Comparison of ENCODE assay signal across 8 cellular contexts in the genomic region with DNA sequence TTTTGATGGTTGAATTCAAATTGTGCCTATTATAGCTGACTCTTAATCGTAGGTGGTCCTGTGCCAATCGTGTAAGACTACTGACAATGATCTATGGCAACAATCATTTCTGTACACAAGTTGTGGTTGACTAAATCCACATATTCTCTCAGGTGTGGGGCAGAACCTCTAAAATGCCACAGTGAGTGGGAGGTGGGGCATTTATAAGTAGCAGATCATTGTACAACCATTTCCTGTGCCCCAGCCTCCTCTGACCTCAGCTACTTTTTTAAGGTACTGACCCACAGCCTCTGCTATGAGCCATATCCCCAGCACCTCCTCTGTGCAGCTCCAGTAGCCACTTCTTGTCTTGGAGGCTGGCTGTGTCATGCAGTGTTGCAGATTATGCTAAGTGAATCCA. TPM values are rescaled to one million over a fixed set of nuclear protein-coding genes. Genes with fewer than 3 reads are reported as not detected.
DNase-seq lines count a peak whose midpoint lies in the region; FAIRE-seq and TF ChIP-seq lines count a peak whose summit lies in the region.

No MANE protein-coding gene starts in this region.

- H2AFZ ChIP-seq in OCI-LY7 (ENCODE audit: low read length): peak overlapping the region; percentile 90; the same call in 1 of the 2 replicates
- no peak overlapping the region for H2AFZ ChIP-seq in hepatocyte

- H3K27ac ChIP-seq in OCI-LY7 (ENCODE audit: low read depth, low read length, poor library complexity, severe bottlenecking) (peak overlapping the region; percentile 92), hepatocyte (no peak overlapping the region)

- 85% methylated on average over 2 of the region's 2 CpGs for WGBS in hepatocyte (ENCODE audit: low lambda C conversion rate, missing lambda C conversion rate)

- POLR2A ChIA-PET in OCI-LY7 (lab: Charles Lee): interaction anchor here (0.6 to 6.8 kb wide), 21 partner anchors 9 to 200 kb away, joined by 3 to 114 read pairs (median 4); partner anchors contain the start of gene CD28

- H3K4me3 ChIP-seq in OCI-LY7 (ENCODE audit: low read depth, low read length, poor library complexity, severe bottlenecking): peak overlapping the region; percentile 51
- H3K4me3 ChIP-seq in hepatocyte: no peak overlapping the region

- DNase-seq in GM18507 (ENCODE audit: extremely low spot score, insufficient read length, low read depth): no peak
- peak; percentile 72 for DNase-seq in HCEC 1CT
- DNase-seq in OCI-LY7 (ENCODE audit: low spot score): peak; percentile 81
- peak; percentile 50 for DNase-seq in germinal center (ENCODE audit: low spot score)
- DNase-seq in NCI-H69 (lab: John Stamatoyannopoulos, UW): no peak
- DNase-seq in T1000 (lab: John Stamatoyannopoulos, UW): no peak
- DNase-seq in hepatocyte (ENCODE audit: low spot score): no peak
- no peak for DNase-seq in Ammon's horn (ENCODE audit: low spot score)

- FAIRE-seq in GM18507 (lab: Jason Lieb, UNC): peak; percentile 82

- CTCF ChIA-PET in OCI-LY7 (lab: Charles Lee; ENCODE audit: unreplicated experiment): interaction anchor here (0.7 to 1.5 kb wide), 4 partner anchors 9 to 16 kb away, joined by 3 to 8 read pairs (median 4); no protein-coding TSS in a partner anchor

- H3K27me3 ChIP-seq in hepatocyte: no peaks in the 10 kb centered on the region

- TF ChIP-seq CTCF in OCI-LY7 (conservative IDR thresholded peaks at IDR 0.05; ENCODE audit: low read length): no peak
- TF ChIP-seq CTCF in hepatocyte (IDR thresholded peaks at IDR 0.05; ENCODE audit: poor library complexity): no peak

- H3K36me3 ChIP-seq in OCI-LY7 (ENCODE audit: insufficient read depth, low read length) (no peaks in the 10 kb centered on the region), hepatocyte (replicated peaks; ENCODE audit: insufficient read depth, low read depth) (no peaks in the 10 kb centered on the region)

- H3K9me2 ChIP-seq in OCI-LY7 (ENCODE audit: insufficient read depth, low read length) (no peaks in the 10 kb centered on the region), hepatocyte (replicated peaks; ENCODE audit: insufficient read depth) (no peaks in the 10 kb centered on the region)

- H3K9me3 ChIP-seq in OCI-LY7 (ENCODE audit: low read length) (no peaks in the 10 kb centered on the region), hepatocyte (ENCODE audit: low read depth) (no peaks in the 10 kb centered on the region)

- intact Hi-C loops in OCI-LY7 (cut with micrococcal nuclease; ENCODE audit: unreplicated experiment): loop anchor here (1.0 to 2.0 kb wide), 5 partner anchors 15 to 125 kb away; partner anchors contain the start of gene RAPH1

- H4K20me1 ChIP-seq in OCI-LY7 (ENCODE audit: insufficient read depth, low read length): no peaks in the 10 kb centered on the region
- H4K20me1 ChIP-seq in hepatocyte (ENCODE audit: insufficient read depth, poor library complexity, severe bottlenecking): no peaks in the 10 kb centered on the region

- no TSS peak for BruUV-seq in OCI-LY7 (replicated peaks; lab: Mats Ljungman, UMichigan)

- H3K79me2 ChIP-seq in OCI-LY7 (ENCODE audit: insufficient read depth, low read depth, low read length) (no peaks in the 10 kb centered on the region), hepatocyte (no peaks in the 10 kb centered on the region)

- H3K4me1 ChIP-seq in OCI-LY7 (ENCODE audit: insufficient read depth, low read length, poor library complexity, severe bottlenecking) (peaks cover 78% of the 10 kb centered on the region), hepatocyte (ENCODE audit: insufficient read depth) (peaks cover 30% of the 10 kb centered on the region)

- H3K4me2 ChIP-seq in OCI-LY7 (ENCODE audit: low read length) (peak overlapping the region; percentile 79), hepatocyte (no peak overlapping the region)

RNA-seq across cellular contexts. Expression of gene RAPH1, which starts 48.6 kb away (rescaled TPM):
- 4.0 and 4.5 TPM in 2 replicates for total RNA-seq in OCI-LY7 (2014; rRNA removed; shearing (Covaris generic))
- total RNA-seq in OCI-LY7 (2022) (16.9 and 21.5 TPM in 2 replicates), hepatocyte (14.6 and 22.1 TPM in 2 replicates)
- 8.3 and 12.9 TPM in 2 replicates for polyA plus RNA-seq in hepatocyte

Comparison
In these comparisons a context has a peak if more than half of its experiments do, and no peak if none do; other contexts are left out.
1. DNase-seq: peak in HCEC 1CT (single experiment), OCI-LY7 (single experiment) and germinal center (single experiment); none in GM18507 (single experiment), NCI-H69 (single experiment), T1000 (single experiment), hepatocyte (single experiment) and Ammon's horn (single experiment).